ENCODE assay signal across 30 cellular contexts in genomic region chr12:51661199-51661598, GRCh38.
"Had no signal": no experiment of that assay in that cellular context is flagged by ENCODE, and none has a peak within 500 bp of the region (broad histone marks: within the 10 kb centered on the region; RNA-seq: fewer than 3 reads in every experiment).

No MANE protein-coding gene starts in this region.

- H3K4me1 ChIP-seq: ascending aorta, breast epithelium, prostate gland, sigmoid colon, stomach, tibial artery, upper lobe of right lung had no signal

- H3K27ac ChIP-seq: ascending aorta, breast epithelium, ovary, prostate gland, sigmoid colon, stomach, tibial artery, upper lobe of right lung, VCaP had no signal

- H3K9me3 ChIP-seq: ascending aorta, breast epithelium, ovary, prostate gland, stomach, tibial artery, upper lobe of right lung had no signal

- H3K4me3 ChIP-seq: ascending aorta, breast epithelium, ovary, prostate gland, sigmoid colon, smooth muscle cell, stomach, tibial artery, upper lobe of right lung had no signal

- H3K4me1 Mint-ChIP-seq: activated CD4-positive, alpha-beta T cell treated with anti-CD3 and anti-CD28 coated beads, Interleukin-2, amount 10 ng/mL, durations not matched to agents 24 days and 14 days; activated naive CD8-positive, alpha-beta T cell treated with anti-CD3 and anti-CD28 coated beads, Interleukin-2, amount 10 ng/mL, durations not matched to agents 7 days and 5 days; naive B cell had no signal

- H3K36me3 Mint-ChIP-seq: activated CD4-positive, alpha-beta memory T cell treated with anti-CD3 and anti-CD28 coated beads for 36 hours; mesothelial cell of epicardium; naive B cell; stimulated activated naive B cell treated with anti-CD40 and anti-IgM and Interleukin-4, amounts not matched to agents 10 μg/mL and 1 μg/mL and 100 μg/mL, for 72 hours had no signal

- H3K27me3 Mint-ChIP-seq: dendritic cell treated with granulocyte-macrophage colony-stimulating factor and Interleukin-4, amounts not matched to agents 40 ng/mL and 50 ng/mL, for 4 days had no signal

- H3K27ac Mint-ChIP-seq: activated CD4-positive, alpha-beta memory T cell treated with anti-CD3 and anti-CD28 coated beads for 36 hours; activated CD4-positive, alpha-beta T cell treated with anti-CD3 and anti-CD28 coated beads, Interleukin-2, amount 10 ng/mL, durations not matched to agents 24 days and 14 days; activated naive CD4-positive, alpha-beta T cell treated with anti-CD3 and anti-CD28 coated beads for 36 hours; activated naive CD8-positive, alpha-beta T cell treated with anti-CD3 and anti-CD28 coated beads, Interleukin-2, amount 10 ng/mL, durations not matched to agents 7 days and 5 days; activated T-helper 1 cell treated with anti-CD3 and anti-CD28 coated beads, Interleukin-12 subunit alpha, Interleukin-12 subunit beta, Interleukin-2, Interleukin-4 antibody, amounts not matched to agents 30 ng/mL and 10 ng/mL and 1 ng/mL, durations not matched to agents 14 hours and 24 hours and 36 hours; dendritic cell treated with granulocyte-macrophage colony-stimulating factor and Interleukin-4, amounts not matched to agents 40 ng/mL and 50 ng/mL, for 4 days; endodermal cell; mesothelial cell of epicardium; stimulated activated naive B cell treated with anti-CD40 and anti-IgM and Interleukin-4, amounts not matched to agents 10 μg/mL and 1 μg/mL and 100 μg/mL, for 72 hours had no signal

- H3K4me3 Mint-ChIP-seq: activated CD4-positive, alpha-beta memory T cell treated with anti-CD3 and anti-CD28 coated beads for 36 hours; activated CD4-positive, alpha-beta T cell treated with anti-CD3 and anti-CD28 coated beads, Interleukin-2, amount 10 ng/mL, durations not matched to agents 24 days and 14 days; activated naive CD4-positive, alpha-beta T cell treated with anti-CD3 and anti-CD28 coated beads for 36 hours; activated naive CD8-positive, alpha-beta T cell treated with anti-CD3 and anti-CD28 coated beads, Interleukin-2, amount 10 ng/mL, durations not matched to agents 7 days and 5 days; activated T-helper 1 cell treated with anti-CD3 and anti-CD28 coated beads, Interleukin-12 subunit alpha, Interleukin-12 subunit beta, Interleukin-2, Interleukin-4 antibody, amounts not matched to agents 30 ng/mL and 10 ng/mL and 1 ng/mL, durations not matched to agents 14 hours and 24 hours and 36 hours; dendritic cell treated with granulocyte-macrophage colony-stimulating factor and Interleukin-4, amounts not matched to agents 40 ng/mL and 50 ng/mL, for 4 days; endodermal cell; mesothelial cell of epicardium; naive B cell; stimulated activated naive B cell treated with anti-CD40 and anti-IgM and Interleukin-4, amounts not matched to agents 10 μg/mL and 1 μg/mL and 100 μg/mL, for 72 hours had no signal

- DNase-seq: activated CD4-positive, alpha-beta memory T cell treated with anti-CD3 and anti-CD28 coated beads for 36 hours; activated CD4-positive, alpha-beta T cell treated with anti-CD3 and anti-CD28 coated beads, Interleukin-2, amount 10 ng/mL, durations not matched to agents 24 days and 14 days; activated CD8-positive, alpha-beta memory T cell treated with anti-CD3 and anti-CD28 coated beads, Interleukin-2, amount 50 U/mL, for 4 hours; activated effector memory CD4-positive, alpha-beta T cell treated with anti-CD3 and anti-CD28 coated beads, Interleukin-2, amount 50 U/mL, for 16 hours; activated naive CD4-positive, alpha-beta T cell treated with anti-CD3 and anti-CD28 coated beads for 36 hours; activated naive CD8-positive, alpha-beta T cell treated with anti-CD3 and anti-CD28 coated beads, Interleukin-2, amount 10 ng/mL, durations not matched to agents 7 days and 5 days; activated T-cell treated with anti-CD3 and anti-CD28 coated beads, Interleukin-2, amount 50 U/mL, for 1 hour; central memory CD4-positive, alpha-beta T cell; endodermal cell; head of caudate nucleus; hippocampal formation; naive B cell; ovary; retina; sigmoid colon; stimulated activated CD4-positive, alpha-beta T cell treated with anti-CD3 and anti-CD28 coated beads, Interleukin-1b, Interleukin-23, amount 100 ng/mL, for 48 hours; stimulated activated CD4-positive, alpha-beta T cell treated with anti-CD3 and anti-CD28 coated beads, Interleukin-4, amount 100 ng/mL, for 4 hours; stimulated activated CD8-positive, alpha-beta memory T cell treated with anti-CD3 and anti-CD28 coated beads, Interleukin-4, amount 100 ng/mL, for 48 hours; stimulated activated naive B cell treated with anti-CD40 and anti-IgM and Interleukin-4, amounts not matched to agents 10 μg/mL and 1 μg/mL and 100 μg/mL, for 72 hours; stomach; tibial artery; upper lobe of right lung had no signal

- H3K27me3 ChIP-seq: ascending aorta, breast epithelium, ovary, sigmoid colon, stomach, tibial artery, upper lobe of right lung had no signal

- H3K9me3 Mint-ChIP-seq: activated CD4-positive, alpha-beta memory T cell treated with anti-CD3 and anti-CD28 coated beads for 36 hours; activated CD4-positive, alpha-beta T cell treated with anti-CD3 and anti-CD28 coated beads, Interleukin-2, amount 10 ng/mL, durations not matched to agents 24 days and 14 days; activated naive CD4-positive, alpha-beta T cell treated with anti-CD3 and anti-CD28 coated beads for 36 hours; activated naive CD8-positive, alpha-beta T cell treated with anti-CD3 and anti-CD28 coated beads, Interleukin-2, amount 10 ng/mL, durations not matched to agents 7 days and 5 days; activated T-helper 1 cell treated with anti-CD3 and anti-CD28 coated beads, Interleukin-12 subunit alpha, Interleukin-12 subunit beta, Interleukin-2, Interleukin-4 antibody, amounts not matched to agents 30 ng/mL and 10 ng/mL and 1 ng/mL, durations not matched to agents 14 hours and 24 hours and 36 hours; dendritic cell treated with granulocyte-macrophage colony-stimulating factor and Interleukin-4, amounts not matched to agents 40 ng/mL and 50 ng/mL, for 4 days; endodermal cell had no signal

- H3K4me2 ChIP-seq: smooth muscle cell had no signal

- H3K36me3 ChIP-seq: ascending aorta, breast epithelium, ovary, prostate gland, sigmoid colon, stomach, tibial artery, upper lobe of right lung had no signal
